24 cellular contexts compared by ENCODE assay signal in genomic region chr7:105227391-105227790, GRCh38.
"Had no signal": no experiment of that assay in that cellular context is flagged by ENCODE, and none has a peak within 500 bp of the region (broad histone marks: within the 10 kb centered on the region; RNA-seq: fewer than 3 reads in every experiment).

No MANE protein-coding gene starts in this region.

- H3K36me3 ChIP-seq: colonic mucosa, gastrocnemius medialis, lower lobe of right lung had no signal

- H3K27me3 Mint-ChIP-seq: dendritic cell treated with granulocyte-macrophage colony-stimulating factor and Interleukin-4, amounts not matched to agents 40 ng/mL and 50 ng/mL, for 4 days; effector memory CD8-positive, alpha-beta T cell; naive B cell; naive thymus-derived CD8-positive, alpha-beta T cell had no signal

- H3K9me3 ChIP-seq: colonic mucosa, esophagus squamous epithelium, gastrocnemius medialis, lower lobe of right lung, mucosa of descending colon had no signal

- H3K4me1 ChIP-seq: colonic mucosa had no signal

- H3K27ac Mint-ChIP-seq: dendritic cell treated with granulocyte-macrophage colony-stimulating factor and Interleukin-4, amounts not matched to agents 40 ng/mL and 50 ng/mL, for 4 days; effector memory CD8-positive, alpha-beta T cell; endodermal cell; mesothelial cell of epicardium; naive thymus-derived CD8-positive, alpha-beta T cell had no signal

- H3K27ac ChIP-seq: colonic mucosa, epithelial cell of prostate, esophagus squamous epithelium, gastrocnemius medialis, heart right ventricle, left lung, lower lobe of right lung had no signal

- H3K4me3 Mint-ChIP-seq: dendritic cell treated with granulocyte-macrophage colony-stimulating factor and Interleukin-4, amounts not matched to agents 40 ng/mL and 50 ng/mL, for 4 days; effector memory CD8-positive, alpha-beta T cell; endodermal cell; mesothelial cell of epicardium; naive B cell; naive thymus-derived CD8-positive, alpha-beta T cell had no signal

- DNase-seq: colonic mucosa; cortex of kidney; effector CD8-positive, alpha-beta T cell; effector memory CD8-positive, alpha-beta T cell; endodermal cell; erythroblast; esophagus squamous epithelium; foreskin fibroblast; foreskin melanocyte; gastrocnemius medialis; glutamatergic neuron; head of caudate nucleus; heart right ventricle; hippocampal formation; left cardiac atrium; left lung; lower lobe of right lung; mucosa of descending colon; naive B cell; naive thymus-derived CD8-positive, alpha-beta T cell had no signal

- H3K4me3 ChIP-seq: colonic mucosa, esophagus squamous epithelium, gastrocnemius medialis, heart right ventricle, left lung, lower lobe of right lung, mucosa of descending colon had no signal

- H3K9me3 Mint-ChIP-seq: dendritic cell treated with granulocyte-macrophage colony-stimulating factor and Interleukin-4, amounts not matched to agents 40 ng/mL and 50 ng/mL, for 4 days; effector memory CD8-positive, alpha-beta T cell; endodermal cell had no signal

- ATAC-seq: effector memory CD8-positive, alpha-beta T cell; esophagus mucosa; gastrocnemius medialis; heart right ventricle; left cardiac atrium; left lung; lower lobe of right lung; mucosa of descending colon; naive thymus-derived CD8-positive, alpha-beta T cell had no signal
